ENCODE assay signal across 25 cellular contexts in genomic region chr20:46634528-46634927, GRCh38.
"Had no signal": no experiment of that assay in that cellular context is flagged by ENCODE, and none has a peak within 500 bp of the region (broad histone marks: within the 10 kb centered on the region; RNA-seq: fewer than 3 reads in every experiment).

No MANE protein-coding gene starts in this region.

- H3K36me3 ChIP-seq: left ventricle myocardium inferior, lower lobe of right lung, prostate gland, spleen, tibial artery had no signal

- H3K27ac ChIP-seq: left ventricle myocardium inferior, lower lobe of right lung, parathyroid adenoma, prostate gland, spleen, tibial artery had no signal

- H3K4me1 ChIP-seq: left ventricle myocardium inferior, lower lobe of right lung, parathyroid adenoma, prostate gland, spleen, tibial artery had no signal

- H3K9me3 Mint-ChIP-seq: stimulated activated naive CD8-positive, alpha-beta T cell treated with anti-CD3 and anti-CD28 coated beads, Interleukin-15, Interleukin-2, amounts not matched to agents 100 ng/mL and 50 ng/mL, for 24 hours had no signal

- H3K4me3 Mint-ChIP-seq: memory B cell; mesothelial cell of epicardium; natural killer cell; neural crest cell; stimulated activated memory B cell treated with anti-CD40 and anti-IgM and Interleukin-4, amounts not matched to agents 10 μg/mL and 1 μg/mL and 100 μg/mL, for 72 hours; stimulated activated naive CD8-positive, alpha-beta T cell treated with anti-CD3 and anti-CD28 coated beads, Interleukin-15, Interleukin-2, amounts not matched to agents 100 ng/mL and 50 ng/mL, for 24 hours had no signal

- H3K36me3 Mint-ChIP-seq: natural killer cell had no signal

- H3K79me2 ChIP-seq: parathyroid adenoma had no signal

- H3K9me3 ChIP-seq: prostate gland had no signal

- H3K27me3 ChIP-seq: dorsolateral prefrontal cortex, tibial artery had no signal

- DNase-seq: cortex of kidney; dorsolateral prefrontal cortex; effector CD8-positive, alpha-beta T cell; foreskin melanocyte; head of caudate nucleus; hippocampal formation; kidney glomerular epithelial cell; left ventricle myocardium inferior; lower lobe of right lung; natural killer cell; occipital lobe; retina; spleen; stimulated activated CD4-positive, alpha-beta T cell treated with anti-CD3 and anti-CD28 coated beads, Interleukin-15, amount 100 ng/mL, for 24 hours; stimulated activated CD4-positive, alpha-beta T cell treated with anti-CD3 and anti-CD28 coated beads, Interleukin-1b, Interleukin-23, amount 100 ng/mL, for 48 hours; stimulated activated CD4-positive, alpha-beta T cell treated with anti-CD3 and anti-CD28 coated beads, Interleukin-4, amount 100 ng/mL, for 24 hours; tibial artery had no signal

- H3K27ac Mint-ChIP-seq: memory B cell; mesothelial cell of epicardium; natural killer cell; stimulated activated memory B cell treated with anti-CD40 and anti-IgM and Interleukin-4, amounts not matched to agents 10 μg/mL and 1 μg/mL and 100 μg/mL, for 72 hours; stimulated activated naive CD8-positive, alpha-beta T cell treated with anti-CD3 and anti-CD28 coated beads, Interleukin-15, Interleukin-2, amounts not matched to agents 100 ng/mL and 50 ng/mL, for 24 hours had no signal

- H3K4me3 ChIP-seq: dorsolateral prefrontal cortex, left ventricle myocardium inferior, lower lobe of right lung, prostate gland, spleen, tibial artery had no signal

- H3K4me1 Mint-ChIP-seq: memory B cell; mesothelial cell of epicardium; stimulated activated memory B cell treated with anti-CD40 and anti-IgM and Interleukin-4, amounts not matched to agents 10 μg/mL and 1 μg/mL and 100 μg/mL, for 72 hours had no signal

- ATAC-seq: lower lobe of right lung; natural killer cell; sciatic nerve; stimulated activated memory B cell treated with anti-CD40 and anti-IgM and Interleukin-4, amounts not matched to agents 10 μg/mL and 1 μg/mL and 100 μg/mL, for 72 hours had no signal

- H3K9ac ChIP-seq: parathyroid adenoma had no signal

- H2AFZ ChIP-seq: parathyroid adenoma had no signal
